1 cellular context compared by ENCODE assay signal in the genomic region with DNA sequence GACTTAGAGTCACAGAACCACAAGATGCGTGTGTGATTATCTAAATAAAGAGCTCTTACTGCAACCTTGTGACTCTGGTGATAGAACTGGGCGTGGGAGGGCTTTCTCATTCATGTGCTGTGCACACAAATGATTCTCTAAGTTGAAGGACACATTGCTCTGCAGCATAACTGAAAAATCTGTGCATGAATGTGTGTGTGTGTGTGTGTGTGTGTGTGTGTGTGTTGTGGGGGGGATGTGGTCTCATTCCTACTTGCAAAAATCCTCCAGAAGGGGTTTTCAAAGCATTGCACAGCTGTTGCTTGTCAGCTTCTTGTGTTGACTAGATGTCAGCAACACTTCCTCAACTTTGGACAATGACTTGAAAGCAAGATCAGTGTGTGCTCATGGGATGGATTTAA.
TF ChIP-seq lines count a peak whose summit lies in the region.

No MANE protein-coding gene starts in this region.

TF ChIP-seq in IMR-90, 13 proteins besides CTCF, POLR2A, EP300 and RAD21 (continued from another document):
- TF ChIP-seq NFE2L2 (IDR thresholded peaks at IDR 0.05; ENCODE audit: low read depth, low read length) = no peak
- TF ChIP-seq MXI1 (IDR thresholded peaks at IDR 0.05; ENCODE audit: borderline replicate concordance, low read depth, low read length) = no peak
- TF ChIP-seq CEBPB (IDR thresholded peaks at IDR 0.05; ENCODE audit: low read depth, low read length) = no peak
- no peak for TF ChIP-seq CHD1 (IDR thresholded peaks at IDR 0.05; ENCODE audit: low read depth, low read length)
- no peak for TF ChIP-seq MAFK (IDR thresholded peaks at IDR 0.05; ENCODE audit: low read depth, low read length)
- no peak for TF ChIP-seq MAZ (IDR thresholded peaks at IDR 0.05; ENCODE audit: borderline replicate concordance, low read depth, low read length)
- TF ChIP-seq, protein P1, sequence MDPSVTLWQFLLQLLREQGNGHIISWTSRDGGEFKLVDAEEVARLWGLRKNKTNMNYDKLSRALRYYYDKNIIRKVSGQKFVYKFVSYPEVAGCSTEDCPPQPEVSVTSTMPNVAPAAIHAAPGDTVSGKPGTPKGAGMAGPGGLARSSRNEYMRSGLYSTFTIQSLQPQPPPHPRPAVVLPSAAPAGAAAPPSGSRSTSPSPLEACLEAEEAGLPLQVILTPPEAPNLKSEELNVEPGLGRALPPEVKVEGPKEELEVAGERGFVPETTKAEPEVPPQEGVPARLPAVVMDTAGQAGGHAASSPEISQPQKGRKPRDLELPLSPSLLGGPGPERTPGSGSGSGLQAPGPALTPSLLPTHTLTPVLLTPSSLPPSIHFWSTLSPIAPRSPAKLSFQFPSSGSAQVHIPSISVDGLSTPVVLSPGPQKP (IDR thresholded peaks at IDR 0.05; ENCODE audit: borderline replicate concordance, low read depth, low read length) = no peak
- TF ChIP-seq FOS (IDR thresholded peaks at IDR 0.05; ENCODE audit: low read depth, low read length) = no peak
- no peak for TF ChIP-seq RFX5 (IDR thresholded peaks at IDR 0.05; ENCODE audit: low read depth, low read length)
- no peak for TF ChIP-seq RCOR1 (IDR thresholded peaks at IDR 0.05; ENCODE audit: insufficient replicate concordance, low read length)
- no peak for TF ChIP-seq SMC3 (IDR thresholded peaks at IDR 0.05; ENCODE audit: low read depth, low read length)
TF ChIP-seq in IMR-90: peak in this region for 0.
